In the genomic region with DNA sequence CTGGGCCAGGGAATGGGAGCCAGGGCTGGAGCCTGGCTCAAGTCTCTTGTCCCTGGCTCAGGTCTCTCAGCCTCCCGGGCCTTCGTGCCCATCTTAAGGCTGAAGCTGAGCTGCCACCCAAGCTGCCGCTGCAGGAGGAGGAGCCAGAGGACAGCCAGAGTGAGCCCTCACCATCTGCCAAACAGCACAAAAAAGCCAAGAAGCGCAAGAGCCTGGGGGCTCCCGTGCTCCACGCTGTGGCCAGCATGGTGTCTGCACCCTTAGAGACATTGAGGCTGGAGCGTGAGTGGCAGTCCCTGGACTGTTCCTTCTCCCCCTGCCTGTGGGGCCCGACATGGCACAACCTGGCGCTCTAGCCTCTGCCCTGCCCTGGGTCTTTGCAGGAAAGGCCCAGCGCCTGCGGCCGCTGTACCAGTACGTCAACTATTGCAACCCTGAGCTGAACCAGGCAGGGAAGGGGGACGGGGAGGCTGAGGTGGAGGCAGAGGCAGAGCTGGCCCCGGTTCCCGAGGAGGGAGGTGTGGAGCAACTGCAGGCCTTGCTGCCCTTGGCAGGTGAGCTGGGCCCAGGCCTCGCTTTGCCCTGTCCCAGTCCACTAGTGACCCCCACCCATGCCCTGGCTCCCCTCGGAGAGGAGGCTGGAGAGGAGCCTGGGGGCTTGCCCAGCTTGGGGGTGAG, we compare ENCODE assay signal across 1 cellular context.
TF ChIP-seq lines count a peak whose summit lies in the region.

No MANE protein-coding gene starts in this region.

TF ChIP-seq in SK-N-SH, 30 proteins besides CTCF, POLR2A, EP300 and RAD21 (continued from another document):
- TF ChIP-seq, protein P1, sequence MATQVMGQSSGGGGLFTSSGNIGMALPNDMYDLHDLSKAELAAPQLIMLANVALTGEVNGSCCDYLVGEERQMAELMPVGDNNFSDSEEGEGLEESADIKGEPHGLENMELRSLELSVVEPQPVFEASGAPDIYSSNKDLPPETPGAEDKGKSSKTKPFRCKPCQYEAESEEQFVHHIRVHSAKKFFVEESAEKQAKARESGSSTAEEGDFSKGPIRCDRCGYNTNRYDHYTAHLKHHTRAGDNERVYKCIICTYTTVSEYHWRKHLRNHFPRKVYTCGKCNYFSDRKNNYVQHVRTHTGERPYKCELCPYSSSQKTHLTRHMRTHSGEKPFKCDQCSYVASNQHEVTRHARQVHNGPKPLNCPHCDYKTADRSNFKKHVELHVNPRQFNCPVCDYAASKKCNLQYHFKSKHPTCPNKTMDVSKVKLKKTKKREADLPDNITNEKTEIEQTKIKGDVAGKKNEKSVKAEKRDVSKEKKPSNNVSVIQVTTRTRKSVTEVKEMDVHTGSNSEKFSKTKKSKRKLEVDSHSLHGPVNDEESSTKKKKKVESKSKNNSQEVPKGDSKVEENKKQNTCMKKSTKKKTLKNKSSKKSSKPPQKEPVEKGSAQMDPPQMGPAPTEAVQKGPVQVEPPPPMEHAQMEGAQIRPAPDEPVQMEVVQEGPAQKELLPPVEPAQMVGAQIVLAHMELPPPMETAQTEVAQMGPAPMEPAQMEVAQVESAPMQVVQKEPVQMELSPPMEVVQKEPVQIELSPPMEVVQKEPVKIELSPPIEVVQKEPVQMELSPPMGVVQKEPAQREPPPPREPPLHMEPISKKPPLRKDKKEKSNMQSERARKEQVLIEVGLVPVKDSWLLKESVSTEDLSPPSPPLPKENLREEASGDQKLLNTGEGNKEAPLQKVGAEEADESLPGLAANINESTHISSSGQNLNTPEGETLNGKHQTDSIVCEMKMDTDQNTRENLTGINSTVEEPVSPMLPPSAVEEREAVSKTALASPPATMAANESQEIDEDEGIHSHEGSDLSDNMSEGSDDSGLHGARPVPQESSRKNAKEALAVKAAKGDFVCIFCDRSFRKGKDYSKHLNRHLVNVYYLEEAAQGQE (IDR thresholded peaks at IDR 0.05; ENCODE audit: low read depth, low read length): no peak
- TF ChIP-seq JUND (IDR thresholded peaks at IDR 0.05) (no peak), MXI1 (IDR thresholded peaks at IDR 0.05; ENCODE audit: low read depth, low read length) (peak; percentile 70), SMC3 (IDR thresholded peaks at IDR 0.05; ENCODE audit: low read depth, low read length) (peak; percentile 94), SIN3A (IDR thresholded peaks at IDR 0.05; ENCODE audit: borderline replicate concordance, low read depth, low read length) (peak; percentile 79; the same call in 1 of the 2 replicates)
- TF ChIP-seq, protein P2, sequence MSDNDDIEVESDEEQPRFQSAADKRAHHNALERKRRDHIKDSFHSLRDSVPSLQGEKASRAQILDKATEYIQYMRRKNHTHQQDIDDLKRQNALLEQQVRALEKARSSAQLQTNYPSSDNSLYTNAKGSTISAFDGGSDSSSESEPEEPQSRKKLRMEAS (IDR thresholded peaks at IDR 0.05; ENCODE audit: low read depth): 0 out of 2 replicates have a peak, but pooled peaks have one; percentile 75
- TF ChIP-seq, protein P3, sequence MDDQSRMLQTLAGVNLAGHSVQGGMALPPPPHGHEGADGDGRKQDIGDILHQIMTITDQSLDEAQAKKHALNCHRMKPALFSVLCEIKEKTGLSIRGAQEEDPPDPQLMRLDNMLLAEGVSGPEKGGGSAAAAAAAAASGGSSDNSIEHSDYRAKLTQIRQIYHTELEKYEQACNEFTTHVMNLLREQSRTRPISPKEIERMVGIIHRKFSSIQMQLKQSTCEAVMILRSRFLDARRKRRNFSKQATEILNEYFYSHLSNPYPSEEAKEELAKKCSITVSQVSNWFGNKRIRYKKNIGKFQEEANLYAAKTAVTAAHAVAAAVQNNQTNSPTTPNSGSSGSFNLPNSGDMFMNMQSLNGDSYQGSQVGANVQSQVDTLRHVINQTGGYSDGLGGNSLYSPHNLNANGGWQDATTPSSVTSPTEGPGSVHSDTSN (IDR thresholded peaks at IDR 0.05): peak; percentile 71
